1 cellular context compared by ENCODE assay signal in genomic region chr21:28758883-28759242, GRCh38.
TF ChIP-seq lines count a peak whose summit lies in the region.

No MANE protein-coding gene starts in this region.

TF ChIP-seq in IMR-90, 13 proteins besides CTCF, POLR2A, EP300 and RAD21 (continued from another document):
- TF ChIP-seq ELK1 (IDR thresholded peaks at IDR 0.05; ENCODE audit: borderline replicate concordance, low read depth, low read length) (no peak), MAZ (IDR thresholded peaks at IDR 0.05; ENCODE audit: borderline replicate concordance, low read depth, low read length) (no peak), SMC3 (IDR thresholded peaks at IDR 0.05; ENCODE audit: low read depth, low read length) (no peak), CHD1 (IDR thresholded peaks at IDR 0.05; ENCODE audit: low read depth, low read length) (no peak), MXI1 (IDR thresholded peaks at IDR 0.05; ENCODE audit: borderline replicate concordance, low read depth, low read length) (no peak), USF2 (IDR thresholded peaks at IDR 0.05; ENCODE audit: low read depth, low read length) (no peak), FOS (IDR thresholded peaks at IDR 0.05; ENCODE audit: low read depth, low read length) (no peak), RFX5 (IDR thresholded peaks at IDR 0.05; ENCODE audit: low read depth, low read length) (no peak), CEBPB (IDR thresholded peaks at IDR 0.05; ENCODE audit: low read depth, low read length) (no peak), NFE2L2 (IDR thresholded peaks at IDR 0.05; ENCODE audit: low read depth, low read length) (no peak)
